ENCODE assay signal across 9 cellular contexts in genomic region chr18:57859314-57859713, GRCh38. TPM values are rescaled to one million over a fixed set of nuclear protein-coding genes. Genes with fewer than 3 reads are reported as not detected.
A peak's percentile ranks its signal among the peaks of the same experiment; 100 is the strongest.
DNase-seq lines count a peak whose midpoint lies in the region; ATAC-seq and TF ChIP-seq lines count a peak whose summit lies in the region.
"Had no signal": no experiment of that assay in that cellular context is flagged by ENCODE, and none has a peak within 500 bp of the region (broad histone marks: within the 10 kb centered on the region; RNA-seq: fewer than 3 reads in every experiment).

No MANE protein-coding gene starts in this region.

- peaks cover 30% of the 10 kb centered on the region for H3K27me3 Mint-ChIP-seq in neural crest cell (ENCODE audit: low read depth)

- no peak overlapping the region for H3K4me3 ChIP-seq in astrocyte of the cerebellum (ENCODE audit: low read depth, low read length)

- no peak overlapping the region for H3K27ac Mint-ChIP-seq in neural crest cell (ENCODE audit: unreplicated experiment)

- TF ChIP-seq CTCF in astrocyte of the cerebellum (IDR thresholded peaks at IDR 0.05; ENCODE audit: low read depth, low read length, missing control alignments) (peak; percentile 51), neural crest cell (conservative IDR thresholded peaks at IDR 0.05) (peak; percentile 55)

- ATAC-seq in GM19372 (IDR thresholded peaks at IDR 0.05; ENCODE audit: low read depth, unreplicated experiment) = peak; percentile 81
- ATAC-seq in HG03342 (IDR thresholded peaks at IDR 0.05; ENCODE audit: unreplicated experiment) = no peak

- H3K9me3 Mint-ChIP-seq in neural crest cell = no peaks in the 10 kb centered on the region

- H3K4me1 Mint-ChIP-seq in neural crest cell = no peaks in the 10 kb centered on the region

- DNase-seq in Daoy (ENCODE audit: low read depth) (peak; percentile 20), Kasumi-1 (lab: John Stamatoyannopoulos, UW) (peak; percentile 23 to 25), astrocyte of the cerebellum (ENCODE audit: low read depth) (no peak), neural crest cell (ENCODE audit: low read depth, low spot score) (no peak), 8988T (no peak), NCI-H2029 treated with DMSO at 0.1 percent for 48 hours (lab: John Stamatoyannopoulos, UW) (no peak)

- H3K36me3 Mint-ChIP-seq in neural crest cell (ENCODE audit: low read depth) = no peaks in the 10 kb centered on the region

- in situ Hi-C loops in astrocyte of the cerebellum (cut with HindIII; ENCODE audit: low sequenced_read_pairs) = no loop called here

- H3K4me3 Mint-ChIP-seq in neural crest cell = no peak overlapping the region

RNA-seq across cellular contexts. Expression of gene ATP8B1, which starts 56.2 kb away (rescaled TPM):
- total RNA-seq in Daoy (2014; rRNA removed; shearing (Covaris generic)) = 5.2 and 7.5 TPM in 2 replicates
- 0.05 and 0.09 TPM in 2 replicates for total RNA-seq in neural crest cell
- total RNA-seq: T-helper 1 cell treated with Interleukin-12 subunit alpha and Interleukin-12 subunit beta and Interleukin-4 antibody, amounts not matched to agents 30 ng/mL and 1 ng/mL, for 36 hours had no signal

Comparison
In these comparisons a context has a peak if more than half of its experiments do, and no peak if none do; other contexts are left out.
1. DNase-seq: peak in Daoy (single experiment) and Kasumi-1 (2 of 2); none in astrocyte of the cerebellum (single experiment), neural crest cell (single experiment), 8988T (single experiment) and NCI-H2029 treated with DMSO at 0.1 percent for 48 hours (single experiment).